1 cellular context compared by ENCODE assay signal in genomic region chr6:132133734-132134490, GRCh38.
TF ChIP-seq lines count a peak whose summit lies in the region.

No MANE protein-coding gene starts in this region.

TF ChIP-seq in GM23338, 12 proteins besides CTCF, POLR2A, EP300 and RAD21 (continued from another document):
- TF ChIP-seq NANOG (IDR thresholded peaks at IDR 0.05; ENCODE audit: borderline replicate concordance) (no peak), ZNF331 (CRISPR knock-in tag; IDR thresholded peaks at IDR 0.05; ENCODE audit: low read depth) (no peak), ETS1 (IDR thresholded peaks at IDR 0.05) (no peak), EZH2 (IDR thresholded peaks at IDR 0.05; ENCODE audit: low read depth, unreplicated experiment) (no peak), ZNF114 (CRISPR knock-in tag; IDR thresholded peaks at IDR 0.05) (no peak), EZH2phosphoT487 (IDR thresholded peaks at IDR 0.05; ENCODE audit: unreplicated experiment) (no peak), JUNB (IDR thresholded peaks at IDR 0.05; ENCODE audit: unreplicated experiment) (no peak)
